In the genomic region with DNA sequence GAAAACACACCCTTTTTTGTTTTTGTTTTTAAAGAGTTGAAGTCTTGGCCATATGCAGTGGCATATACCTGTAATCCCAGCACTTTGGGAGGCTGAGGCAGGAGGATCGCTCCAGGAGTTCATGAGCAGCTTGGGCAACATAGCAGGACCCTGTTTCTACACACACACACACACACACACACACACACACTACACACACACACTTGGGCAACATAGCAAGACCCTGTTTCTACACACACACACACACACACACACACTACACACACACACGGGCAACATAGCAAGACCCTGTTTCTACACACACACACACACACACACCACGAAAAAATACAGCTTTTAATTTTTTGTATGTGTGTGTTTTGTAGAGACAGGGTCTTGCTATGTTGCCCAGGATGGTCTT, we compare ENCODE assay signal across 14 cellular contexts. TPM values are rescaled to one million over a fixed set of nuclear protein-coding genes. Genes with fewer than 3 reads are reported as not detected.
DNase-seq lines count a peak whose midpoint lies in the region; ATAC-seq, FAIRE-seq and TF ChIP-seq lines count a peak whose summit lies in the region.
"Had no signal": no experiment of that assay in that cellular context is flagged by ENCODE, and none has a peak within 500 bp of the region (broad histone marks: within the 10 kb centered on the region; RNA-seq: fewer than 3 reads in every experiment).

No MANE protein-coding gene starts in this region.

- no peak overlapping the region for H3K4me3 ChIP-seq in left ventricle myocardium inferior
- H3K4me3 ChIP-seq in right cardiac atrium (ENCODE audit: low read length): no peak overlapping the region
- H3K4me3 ChIP-seq in gastrocnemius medialis: no peak overlapping the region
- H3K4me3 ChIP-seq in pancreas: no peak overlapping the region
- H3K4me3 ChIP-seq: GM12878 had no signal

- H3K9me3 Mint-ChIP-seq in WTC11: no peaks in the 10 kb centered on the region
- no peaks in the 10 kb centered on the region for H3K9me3 Mint-ChIP-seq in activated T-cell treated with anti-CD3 and anti-CD28 coated beads, Interleukin-2, amount 50 U/mL, for 4 hours

- H3K4me1 Mint-ChIP-seq in WTC11: peaks cover 32% of the 10 kb centered on the region
- peaks cover 50% of the 10 kb centered on the region for H3K4me1 Mint-ChIP-seq in activated T-cell treated with anti-CD3 and anti-CD28 coated beads, Interleukin-2, amount 50 U/mL, for 4 hours (ENCODE audit: low read depth)

- FAIRE-seq in pancreas (lab: Jason Lieb, UNC): no peak
- FAIRE-seq: GM12878, HepG2 had no signal

- H3K36me3 ChIP-seq in left ventricle myocardium inferior (no peaks in the 10 kb centered on the region), gastrocnemius medialis (no peaks in the 10 kb centered on the region), pancreas (no peaks in the 10 kb centered on the region)

- no peaks in the 10 kb centered on the region for H3K27me3 ChIP-seq in left ventricle myocardium inferior (ENCODE audit: low read depth)
- no peaks in the 10 kb centered on the region for H3K27me3 ChIP-seq in right cardiac atrium (ENCODE audit: control insufficient read depth, insufficient read depth)
- no peaks in the 10 kb centered on the region for H3K27me3 ChIP-seq in gastrocnemius medialis
- no peaks in the 10 kb centered on the region for H3K27me3 ChIP-seq in pancreas

- POLR2A ChIA-PET in WTC11 (lab: Charles Lee): no interaction called here

- H3K36me3 Mint-ChIP-seq in WTC11: 0 out of 2 replicates have a peak, but pooled peaks cover 2% of the 10 kb centered on the region
- peaks cover 2% of the 10 kb centered on the region for H3K36me3 Mint-ChIP-seq in activated T-cell treated with anti-CD3 and anti-CD28 coated beads, Interleukin-2, amount 50 U/mL, for 4 hours (ENCODE audit: insufficient read depth)

- H3K4me1 ChIP-seq in left ventricle myocardium inferior: peaks cover 96% of the 10 kb centered on the region
- peaks cover 8% of the 10 kb centered on the region for H3K4me1 ChIP-seq in right cardiac atrium (ENCODE audit: control insufficient read depth, insufficient read depth, low read length)
- H3K4me1 ChIP-seq in gastrocnemius medialis: peaks cover 68 to 70% of the 10 kb centered on the region in 2 donors
- peaks cover 0 to 11% (median 4%) of the 10 kb centered on the region in 3 donors for H3K4me1 ChIP-seq in pancreas

- H3K9me3 ChIP-seq in left ventricle myocardium inferior (replicated peaks): no peaks in the 10 kb centered on the region
- H3K9me3 ChIP-seq in right cardiac atrium (ENCODE audit: control insufficient read depth, low read length): no peaks in the 10 kb centered on the region
- no peaks in the 10 kb centered on the region for H3K9me3 ChIP-seq in gastrocnemius medialis
- no peaks in the 10 kb centered on the region for H3K9me3 ChIP-seq in pancreas

- H3K4me3 Mint-ChIP-seq in WTC11: no peak overlapping the region
- H3K4me3 Mint-ChIP-seq in activated T-cell treated with anti-CD3 and anti-CD28 coated beads, Interleukin-2, amount 50 U/mL, for 4 hours: no peak overlapping the region

- TF ChIP-seq POLR2A in gastrocnemius medialis (IDR thresholded peaks at IDR 0.05): no peak

- peak overlapping the region; percentile 24 for H3K27ac ChIP-seq in left ventricle myocardium inferior (replicated peaks)
- H3K27ac ChIP-seq in right cardiac atrium (ENCODE audit: low read length): no peak overlapping the region
- H3K27ac ChIP-seq in gastrocnemius medialis: peak overlapping the region in 3 of 4 donors; percentile 36 to 55 (median 52)
- H3K27ac ChIP-seq in pancreas: no peak overlapping the region
- H3K27ac ChIP-seq: 22Rv1 had no signal

- DNase-seq in left ventricle myocardium inferior (no peak), right cardiac atrium (no peak), WTC11 (ENCODE audit: low spot score) (no peak), gastrocnemius medialis (no peak), HUDEP-2 (lab: John Stamatoyannopoulos, UW; ENCODE audit: unreplicated experiment in 76 of 76) (no peak), nucleus accumbens (lab: John Stamatoyannopoulos, UW) (no peak), pancreas (no peak)
- DNase-seq in activated T-cell treated with anti-CD3 and anti-CD28 coated beads, Interleukin-2, amount 50 U/mL, for 4 hours: no peak
- DNase-seq: DMS79, Karpas-422 had no signal

- in situ Hi-C loops in gastrocnemius medialis (cut with MboI; ENCODE audit: low sequenced_read_pairs in 4 of 4): no loop called here

- TF ChIP-seq CTCF in left ventricle myocardium inferior (IDR thresholded peaks at IDR 0.05; ENCODE audit: borderline replicate concordance): no peak
- no peak for TF ChIP-seq CTCF in WTC11 (IDR thresholded peaks at IDR 0.05)
- no peak for TF ChIP-seq CTCF in gastrocnemius medialis (IDR thresholded peaks at IDR 0.05 in 4 of 5, conservative IDR thresholded peaks at IDR 0.05 in 1 of 5)
- no peak for TF ChIP-seq CTCF in pancreas (IDR thresholded peaks at IDR 0.05)

- intact Hi-C loops in left ventricle myocardium inferior (cut with micrococcal nuclease) (no loop called here), right cardiac atrium (cut with DNase I) (no loop called here), gastrocnemius medialis (cut with DNase I; ENCODE audit: low total_unique reads) (no loop called here), pancreas (cut with DNase I) (loop anchor here in 1 of 3 donors (10.0 kb wide), 1 partner anchor 47 kb away; no protein-coding TSS in a partner anchor)

- CTCF ChIA-PET in WTC11 (lab: Charles Lee): no interaction called here

- ATAC-seq in right cardiac atrium (no peak), WTC11 (no peak), gastrocnemius medialis (no peak), pancreas (no peak)
- ATAC-seq in activated T-cell treated with anti-CD3 and anti-CD28 coated beads, Interleukin-2, amount 50 U/mL, for 4 hours: no peak
- ATAC-seq: GM12878, HCT116, HepG2 had no signal

- 91% methylated on average over 3 of the region's 3 CpGs for WGBS in right cardiac atrium
- 82 to 89% methylated on average over 3 of the region's 3 CpGs for WGBS in pancreas, 2 donors

- H3K27me3 Mint-ChIP-seq in WTC11 (ENCODE audit: low read depth): no peaks in the 10 kb centered on the region
- no peaks in the 10 kb centered on the region for H3K27me3 Mint-ChIP-seq in activated T-cell treated with anti-CD3 and anti-CD28 coated beads, Interleukin-2, amount 50 U/mL, for 4 hours (ENCODE audit: low read depth)

- H3K27ac Mint-ChIP-seq in WTC11: no peak overlapping the region

TF ChIP-seq in WTC11, 78 proteins besides CTCF, POLR2A, EP300 and RAD21:
- TF ChIP-seq, protein P1, sequence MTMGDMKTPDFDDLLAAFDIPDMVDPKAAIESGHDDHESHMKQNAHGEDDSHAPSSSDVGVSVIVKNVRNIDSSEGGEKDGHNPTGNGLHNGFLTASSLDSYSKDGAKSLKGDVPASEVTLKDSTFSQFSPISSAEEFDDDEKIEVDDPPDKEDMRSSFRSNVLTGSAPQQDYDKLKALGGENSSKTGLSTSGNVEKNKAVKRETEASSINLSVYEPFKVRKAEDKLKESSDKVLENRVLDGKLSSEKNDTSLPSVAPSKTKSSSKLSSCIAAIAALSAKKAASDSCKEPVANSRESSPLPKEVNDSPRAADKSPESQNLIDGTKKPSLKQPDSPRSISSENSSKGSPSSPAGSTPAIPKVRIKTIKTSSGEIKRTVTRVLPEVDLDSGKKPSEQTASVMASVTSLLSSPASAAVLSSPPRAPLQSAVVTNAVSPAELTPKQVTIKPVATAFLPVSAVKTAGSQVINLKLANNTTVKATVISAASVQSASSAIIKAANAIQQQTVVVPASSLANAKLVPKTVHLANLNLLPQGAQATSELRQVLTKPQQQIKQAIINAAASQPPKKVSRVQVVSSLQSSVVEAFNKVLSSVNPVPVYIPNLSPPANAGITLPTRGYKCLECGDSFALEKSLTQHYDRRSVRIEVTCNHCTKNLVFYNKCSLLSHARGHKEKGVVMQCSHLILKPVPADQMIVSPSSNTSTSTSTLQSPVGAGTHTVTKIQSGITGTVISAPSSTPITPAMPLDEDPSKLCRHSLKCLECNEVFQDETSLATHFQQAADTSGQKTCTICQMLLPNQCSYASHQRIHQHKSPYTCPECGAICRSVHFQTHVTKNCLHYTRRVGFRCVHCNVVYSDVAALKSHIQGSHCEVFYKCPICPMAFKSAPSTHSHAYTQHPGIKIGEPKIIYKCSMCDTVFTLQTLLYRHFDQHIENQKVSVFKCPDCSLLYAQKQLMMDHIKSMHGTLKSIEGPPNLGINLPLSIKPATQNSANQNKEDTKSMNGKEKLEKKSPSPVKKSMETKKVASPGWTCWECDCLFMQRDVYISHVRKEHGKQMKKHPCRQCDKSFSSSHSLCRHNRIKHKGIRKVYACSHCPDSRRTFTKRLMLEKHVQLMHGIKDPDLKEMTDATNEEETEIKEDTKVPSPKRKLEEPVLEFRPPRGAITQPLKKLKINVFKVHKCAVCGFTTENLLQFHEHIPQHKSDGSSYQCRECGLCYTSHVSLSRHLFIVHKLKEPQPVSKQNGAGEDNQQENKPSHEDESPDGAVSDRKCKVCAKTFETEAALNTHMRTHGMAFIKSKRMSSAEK (CRISPR knock-in tag; IDR thresholded peaks at IDR 0.05; ENCODE audit: borderline replicate concordance): no peak
- TF ChIP-seq ZNF121 (CRISPR knock-in tag; IDR thresholded peaks at IDR 0.05): peak; percentile 51; the same call in 1 of the 2 replicates

RNA-seq across cellular contexts. Expression of a gene that starts 54.5 kb away (rescaled TPM):
- total RNA-seq in left ventricle myocardium inferior (247 TPM), right cardiac atrium (100 to 1,000 TPM; 207 to 272 (median 234) TPM), WTC11 (2021) (18.9 to 24.1 TPM (median 21.2 TPM) in 3 replicates), gastrocnemius medialis (100 to 1,000 TPM in 2 of 4 donors, 10 to 100 TPM in 2; 85.2 to 283 (median 126) TPM), pancreas (10 to 100 TPM; 37.6 to 75.2 (median 48.4) TPM)
- polyA plus RNA-seq in right cardiac atrium (32.0 TPM), pancreas (10 to 100 TPM in 1 of 2 donors, 1 to 10 TPM in 1; 8.8 to 17.6 TPM)
- 10 to 100 TPM; 34.6 to 39.3 (median 34.7) TPM for total RNA-seq in activated T-cell treated with anti-CD3 and anti-CD28 coated beads, Interleukin-2, amount 50 U/mL, for 4 hours

Comparison
In these comparisons a context has a peak if more than half of its experiments do, and no peak if none do; other contexts are left out.
1. H3K27ac ChIP-seq: peak in left ventricle myocardium inferior (single experiment) and gastrocnemius medialis (3 of 4); none in right cardiac atrium (single experiment) and pancreas (0 of 4).